Comparison of ENCODE assay signal across 8 cellular contexts in genomic region chr3:56894912-56895431, GRCh38.
DNase-seq lines count a peak whose midpoint lies in the region; ATAC-seq and TF ChIP-seq lines count a peak whose summit lies in the region.

No MANE protein-coding gene starts in this region.

- H3K27me3 ChIP-seq in mesendoderm (ENCODE audit: insufficient read depth, low read length, poor library complexity) = no peaks in the 10 kb centered on the region

- H2BK5ac ChIP-seq in mesendoderm (ENCODE audit: low read length) = no peak overlapping the region

- CTCF ChIA-PET in GM10248 (lab: Yijun Ruan, JAX) = interaction anchor here (1.3 to 1.4 kb wide), 2 partner anchors 23 to 101 kb away, joined by 3 read pairs; no protein-coding TSS in a partner anchor

- no peak overlapping the region for H2BK15ac ChIP-seq in mesendoderm (replicated peaks; ENCODE audit: low read depth)

- H3K4ac ChIP-seq in mesendoderm (ENCODE audit: low read depth, low read length) = peak overlapping the region; percentile 16

- H3K56ac ChIP-seq in mesendoderm (ENCODE audit: low read length) = no peak overlapping the region

- H3K9me3 Mint-ChIP-seq in activated T-helper 2 cell treated with anti-CD3 and anti-CD28 coated beads, Interferon-gamma antibody, Interleukin-2, Interleukin-4, amounts not matched to agents 10 μg/mL and 5 μg/mL and 100 μg/mL, durations not matched to agents 14 hours and 24 hours and 36 hours = no peaks in the 10 kb centered on the region

- no peaks in the 10 kb centered on the region for H3K36me3 ChIP-seq in mesendoderm (ENCODE audit: control insufficient read depth, insufficient read depth, low read length)

- H3K27me3 Mint-ChIP-seq in activated T-helper 2 cell treated with anti-CD3 and anti-CD28 coated beads, Interferon-gamma antibody, Interleukin-2, Interleukin-4, amounts not matched to agents 10 μg/mL and 5 μg/mL and 100 μg/mL, durations not matched to agents 14 hours and 24 hours and 36 hours (ENCODE audit: low read depth) = no peaks in the 10 kb centered on the region

- no peak overlapping the region for H2AK5ac ChIP-seq in mesendoderm (ENCODE audit: low read length)

- no peak overlapping the region for H4K5ac ChIP-seq in mesendoderm (ENCODE audit: low read length)

- intact Hi-C loops in activated T-helper 2 cell treated with anti-CD3 and anti-CD28 coated beads, Interferon-gamma antibody, Interleukin-2, Interleukin-4, amounts not matched to agents 10 μg/mL and 5 μg/mL and 100 μg/mL, durations not matched to agents 14 hours and 24 hours and 36 hours (cut with micrococcal nuclease) = loop anchor here (1.0 to 2.0 kb wide), 3 partner anchors 8 to 21 kb away; no protein-coding TSS in a partner anchor

- POLR2A ChIA-PET in GM10248 (lab: Yijun Ruan, JAX) = no interaction called here

- no peak overlapping the region for H3K27ac Mint-ChIP-seq in activated T-helper 2 cell treated with anti-CD3 and anti-CD28 coated beads, Interferon-gamma antibody, Interleukin-2, Interleukin-4, amounts not matched to agents 10 μg/mL and 5 μg/mL and 100 μg/mL, durations not matched to agents 14 hours and 24 hours and 36 hours

- no peak overlapping the region for H3K9ac ChIP-seq in mesendoderm (ENCODE audit: low read length)

- WGBS in mesendoderm (ENCODE audit: extremely low coverage, insufficient coverage, low lambda C conversion rate) = no CpG with 5 or more reads among the region's 10 CpGs

- TF ChIP-seq CTCF in GM10248 (IDR thresholded peaks at IDR 0.05; ENCODE audit: control extremely low read depth, extremely low read depth, low read depth, missing control alignments) = no peak

- peak; percentile 80 for ATAC-seq in GM21786 (IDR thresholded peaks at IDR 0.05; ENCODE audit: unreplicated experiment)

- no peak overlapping the region for H3K27ac ChIP-seq in mesendoderm (ENCODE audit: low read depth, low read length)

- H3K79me2 ChIP-seq in mesendoderm (ENCODE audit: control insufficient read depth, insufficient read depth, low read length) = no peaks in the 10 kb centered on the region

- H3K79me1 ChIP-seq in mesendoderm (ENCODE audit: low read length) = no peaks in the 10 kb centered on the region

- no peaks in the 10 kb centered on the region for H3K4me1 ChIP-seq in mesendoderm (ENCODE audit: control insufficient read depth, low read depth, low read length)

- H4K8ac ChIP-seq in mesendoderm (ENCODE audit: low read depth, low read length) = no peak overlapping the region

- peaks cover 47% of the 10 kb centered on the region for H3K4me1 Mint-ChIP-seq in activated T-helper 2 cell treated with anti-CD3 and anti-CD28 coated beads, Interferon-gamma antibody, Interleukin-2, Interleukin-4, amounts not matched to agents 10 μg/mL and 5 μg/mL and 100 μg/mL, durations not matched to agents 14 hours and 24 hours and 36 hours (ENCODE audit: low read depth)

- DNase-seq in GM10248 (ENCODE audit: extremely low spot score) (peak; percentile 60), mesendoderm (no peak), DMS 273 treated with DMSO at 0.1 percent for 48 hours (lab: John Stamatoyannopoulos, UW) (no peak), NCI-H128 (lab: John Stamatoyannopoulos, UW; ENCODE audit: unreplicated experiment) (no peak), NCI-H1436 (lab: John Stamatoyannopoulos, UW) (no peak), DMS53 (lab: John Stamatoyannopoulos, UW) (no peak)
- DNase-seq in activated T-helper 2 cell treated with anti-CD3 and anti-CD28 coated beads, Interferon-gamma antibody, Interleukin-2, Interleukin-4, amounts not matched to agents 10 μg/mL and 5 μg/mL and 100 μg/mL, durations not matched to agents 14 hours and 24 hours and 36 hours (ENCODE audit: low spot score) = no peak

- no peak overlapping the region for H3K4me3 ChIP-seq in mesendoderm (ENCODE audit: low read length)

- no peak overlapping the region for H3K18ac ChIP-seq in mesendoderm (ENCODE audit: low read length)

- H3K4me3 Mint-ChIP-seq in activated T-helper 2 cell treated with anti-CD3 and anti-CD28 coated beads, Interferon-gamma antibody, Interleukin-2, Interleukin-4, amounts not matched to agents 10 μg/mL and 5 μg/mL and 100 μg/mL, durations not matched to agents 14 hours and 24 hours and 36 hours (ENCODE audit: low read depth) = peak overlapping the region; percentile 13

- peaks cover 33% of the 10 kb centered on the region for H3K36me3 Mint-ChIP-seq in activated T-helper 2 cell treated with anti-CD3 and anti-CD28 coated beads, Interferon-gamma antibody, Interleukin-2, Interleukin-4, amounts not matched to agents 10 μg/mL and 5 μg/mL and 100 μg/mL, durations not matched to agents 14 hours and 24 hours and 36 hours (ENCODE audit: low read depth)

- no peak overlapping the region for H3K23ac ChIP-seq in mesendoderm (ENCODE audit: low read length)

- H3K4me2 ChIP-seq in mesendoderm (ENCODE audit: low read length) = no peak overlapping the region

- no peak overlapping the region for H2BK120ac ChIP-seq in mesendoderm (ENCODE audit: low read depth, low read length)
